Comparison of ENCODE assay signal across 8 cellular contexts in the genomic region with DNA sequence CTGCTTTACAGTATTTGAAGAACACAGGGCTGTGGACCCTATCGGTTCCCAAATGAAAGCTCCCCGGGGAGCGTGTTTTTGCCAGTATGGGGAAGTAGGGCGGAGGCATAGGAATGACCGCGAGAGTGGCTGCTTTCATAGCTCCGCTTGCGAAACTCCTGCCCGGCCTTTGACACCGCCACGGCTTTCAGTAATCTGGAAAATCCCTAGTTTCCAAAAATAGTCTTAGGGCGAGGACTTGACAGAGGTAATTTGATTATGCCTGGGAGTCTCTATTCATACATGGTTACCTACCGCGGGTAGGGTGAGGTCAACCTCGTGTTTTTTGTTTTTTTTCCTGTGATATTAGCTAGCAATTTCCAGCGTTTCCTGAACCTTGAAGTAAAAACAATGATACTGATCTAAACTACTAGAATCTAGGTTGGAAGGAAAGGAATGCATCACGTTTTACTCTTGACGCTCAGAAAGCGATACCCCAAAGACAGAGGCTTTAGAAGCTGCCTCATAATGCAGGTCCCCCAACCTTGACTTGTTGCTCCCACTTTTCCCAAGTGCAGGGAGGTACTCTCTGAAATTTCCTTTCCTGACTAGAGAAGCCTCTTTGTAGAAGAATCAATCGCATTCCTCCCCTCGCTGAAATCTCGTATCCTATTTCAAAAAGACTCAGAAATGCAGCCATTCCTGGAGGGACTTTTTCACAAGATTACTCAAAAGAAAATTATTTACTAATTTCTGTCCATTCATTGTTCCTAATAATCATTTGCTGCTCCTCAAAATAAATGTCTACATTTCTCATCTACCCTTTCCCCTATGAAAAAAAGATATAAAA. TPM values are rescaled to one million over a fixed set of nuclear protein-coding genes. Genes with fewer than 3 reads are reported as not detected.
DNase-seq lines count a peak whose midpoint lies in the region; ATAC-seq, FAIRE-seq and TF ChIP-seq lines count a peak whose summit lies in the region.

No MANE protein-coding gene starts in this region.

- peak overlapping the region; percentile 97 for H2BK5ac ChIP-seq in neuronal stem cell (ENCODE audit: low read length)

- CTCF ChIA-PET in Caco-2 (lab: Charles Lee), result interaction anchor here (1.0 to 2.2 kb wide), 3 partner anchors 14 to 72 kb away, joined by 3 to 12 read pairs (median 5); no protein-coding TSS in a partner anchor

- H3K27ac ChIP-seq in neuronal stem cell (replicated peaks; ENCODE audit: low read length), result peak overlapping the region; percentile 85

- H4K8ac ChIP-seq in neuronal stem cell (ENCODE audit: low read depth, low read length), result no peak overlapping the region

- peak overlapping the region; percentile 94 for H3K9ac ChIP-seq in neuronal stem cell (ENCODE audit: low read depth, low read length, poor library complexity)

- peak; percentile 83 to 87 for DNase-seq in Caco-2
- peak; percentile 83 for DNase-seq in NOMO-1 treated with dmso at 0.1 percent for 144 hours (lab: John Stamatoyannopoulos, UW; ENCODE audit: unreplicated experiment)
- no peak for DNase-seq in activated T-helper 2 cell treated with anti-CD3 and anti-CD28 coated beads, Interferon-gamma antibody, Interleukin-2, Interleukin-4, amounts not matched to agents 10 μg/mL and 5 μg/mL and 100 μg/mL, durations not matched to agents 14 hours and 24 hours and 36 hours (ENCODE audit: low spot score)
- peak; percentile 40 to 58 for DNase-seq in frontal cortex (ENCODE audit: low spot score in 2 of 2)
- DNase-seq in neuronal stem cell (ENCODE audit: low spot score), result no peak
- no peak for DNase-seq in type B pancreatic cell (ENCODE audit: extremely low spot score, unreplicated experiment)

- H3K4me1 ChIP-seq in Caco-2 (peaks cover 35% of the 10 kb centered on the region), neuronal stem cell (ENCODE audit: control insufficient read depth in 2 of 2, insufficient read depth in 1 of 2, low read depth in 1 of 2, low read length in 2 of 2) (peaks cover 6 to 32% of the 10 kb centered on the region in 2 donors)

- no peaks in the 10 kb centered on the region for H3K27me3 ChIP-seq in Caco-2 (replicated peaks; ENCODE audit: control insufficient read depth, insufficient read depth, low read length)
- no peaks in the 10 kb centered on the region for H3K27me3 ChIP-seq in neuronal stem cell (ENCODE audit: control insufficient read depth in 3 of 3, insufficient read depth in 3 of 3, low read depth in 1 of 3, low read length in 3 of 3)

- TSS peak; percentile 84 for BruUV-seq in Caco-2 (replicated peaks; lab: Mats Ljungman, UMichigan)

- H3K4me3 ChIP-seq in Caco-2 (ENCODE audit: low read depth, low read length) (peak overlapping the region; percentile 98), neuronal stem cell (ENCODE audit: low read length in 2 of 2) (peak overlapping the region; percentile 90 to 97)

- FAIRE-seq in frontal cortex (lab: Jason Lieb, UNC), result no peak

- H3K14ac ChIP-seq in neuronal stem cell (ENCODE audit: low read length), result peak overlapping the region; percentile 95

- H3K23ac ChIP-seq in neuronal stem cell (ENCODE audit: low read depth, low read length, poor library complexity), result no peak overlapping the region

- H3K9me3 Mint-ChIP-seq in Caco-2 (ENCODE audit: unreplicated experiment) (no peaks in the 10 kb centered on the region), type B pancreatic cell (no peaks in the 10 kb centered on the region)
- no peaks in the 10 kb centered on the region for H3K9me3 Mint-ChIP-seq in activated T-helper 2 cell treated with anti-CD3 and anti-CD28 coated beads, Interferon-gamma antibody, Interleukin-2, Interleukin-4, amounts not matched to agents 10 μg/mL and 5 μg/mL and 100 μg/mL, durations not matched to agents 14 hours and 24 hours and 36 hours

- intact Hi-C loops in Caco-2 (cut with micrococcal nuclease; ENCODE audit: unreplicated experiment), result loop anchor here (1.0 to 2.0 kb wide), 3 partner anchors 14 to 78 kb away; no protein-coding TSS in a partner anchor
- intact Hi-C loops in activated T-helper 2 cell treated with anti-CD3 and anti-CD28 coated beads, Interferon-gamma antibody, Interleukin-2, Interleukin-4, amounts not matched to agents 10 μg/mL and 5 μg/mL and 100 μg/mL, durations not matched to agents 14 hours and 24 hours and 36 hours (cut with micrococcal nuclease), result loop anchor here (1.0 to 5.0 kb wide), 7 partner anchors 14 to 1309 kb away; a partner anchor contains a TSS

- TF ChIP-seq CTCF in Caco-2 (IDR thresholded peaks at IDR 0.05; ENCODE audit: insufficient read depth in 1 of 2, low read depth in 1 of 2, low read length in 1 of 2, severe bottlenecking in 1 of 2, unreplicated experiment in 1 of 2) (no peak), type B pancreatic cell (conservative IDR thresholded peaks at IDR 0.05) (no peak)

- ATAC-seq in GM19397 (IDR thresholded peaks at IDR 0.05; ENCODE audit: unreplicated experiment) (peak; percentile 30), HG03469 (IDR thresholded peaks at IDR 0.05; ENCODE audit: unreplicated experiment) (peak; percentile 16)

- H3K4me1 Mint-ChIP-seq in Caco-2 (ENCODE audit: low read depth, unreplicated experiment) (peaks cover 10% of the 10 kb centered on the region), type B pancreatic cell (ENCODE audit: unreplicated experiment) (peaks cover 29% of the 10 kb centered on the region)
- H3K4me1 Mint-ChIP-seq in activated T-helper 2 cell treated with anti-CD3 and anti-CD28 coated beads, Interferon-gamma antibody, Interleukin-2, Interleukin-4, amounts not matched to agents 10 μg/mL and 5 μg/mL and 100 μg/mL, durations not matched to agents 14 hours and 24 hours and 36 hours (ENCODE audit: low read depth), result peaks cover 45% of the 10 kb centered on the region

- H3K4me2 ChIP-seq in neuronal stem cell (ENCODE audit: insufficient read depth, low read length, poor library complexity, severe bottlenecking), result peak overlapping the region; percentile 73

- H3K79me1 ChIP-seq in neuronal stem cell (ENCODE audit: low read depth, low read length), result no peaks in the 10 kb centered on the region

- H3K36me3 ChIP-seq in Caco-2 (ENCODE audit: control insufficient read depth, insufficient read depth, low read length) (peaks cover 8% of the 10 kb centered on the region), neuronal stem cell (replicated peaks in 1 of 2; ENCODE audit: control insufficient read depth in 2 of 2, insufficient read depth in 2 of 2, low read length in 2 of 2) (peaks cover 7 to 38% of the 10 kb centered on the region in 2 donors)

- H3K4ac ChIP-seq in neuronal stem cell (ENCODE audit: low read length), result peak overlapping the region; percentile 81

- no CpG with 5 or more reads among the region's 22 CpGs for WGBS in neuronal stem cell (ENCODE audit: extremely low coverage in 2 of 2, insufficient read length in 2 of 2, insufficient replicate concordance in 1 of 2), 2 donors

- H2AK5ac ChIP-seq in neuronal stem cell (ENCODE audit: low read depth, low read length), result peak overlapping the region; percentile 95

- no peak overlapping the region for H2BK12ac ChIP-seq in neuronal stem cell (ENCODE audit: low read length)

- peak overlapping the region; percentile 81 for H2AFZ ChIP-seq in neuronal stem cell (ENCODE audit: low read length)

- peak overlapping the region; percentile 77 for H4K91ac ChIP-seq in neuronal stem cell (ENCODE audit: low read depth, low read length, poor library complexity)

- H3K27me3 Mint-ChIP-seq in Caco-2 (ENCODE audit: insufficient read depth, unreplicated experiment) (no peaks in the 10 kb centered on the region), type B pancreatic cell (no peaks in the 10 kb centered on the region)
- no peaks in the 10 kb centered on the region for H3K27me3 Mint-ChIP-seq in activated T-helper 2 cell treated with anti-CD3 and anti-CD28 coated beads, Interferon-gamma antibody, Interleukin-2, Interleukin-4, amounts not matched to agents 10 μg/mL and 5 μg/mL and 100 μg/mL, durations not matched to agents 14 hours and 24 hours and 36 hours (ENCODE audit: low read depth)

- no peak overlapping the region for H3K18ac ChIP-seq in neuronal stem cell (ENCODE audit: low read length)

- H2BK15ac ChIP-seq in neuronal stem cell (ENCODE audit: low read length), result peak overlapping the region; percentile 68

- H3K4me3 Mint-ChIP-seq in Caco-2 (ENCODE audit: unreplicated experiment), result peak overlapping the region; percentile 92
- peak overlapping the region; percentile 99 for H3K4me3 Mint-ChIP-seq in activated T-helper 2 cell treated with anti-CD3 and anti-CD28 coated beads, Interferon-gamma antibody, Interleukin-2, Interleukin-4, amounts not matched to agents 10 μg/mL and 5 μg/mL and 100 μg/mL, durations not matched to agents 14 hours and 24 hours and 36 hours (ENCODE audit: low read depth)
- peak overlapping the region; percentile 98 for H3K4me3 Mint-ChIP-seq in type B pancreatic cell

- H2BK120ac ChIP-seq in neuronal stem cell (ENCODE audit: low read depth, low read length), result peak overlapping the region; percentile 82

- H3K27ac Mint-ChIP-seq in Caco-2 (ENCODE audit: unreplicated experiment) (peak overlapping the region; percentile 96), type B pancreatic cell (peak overlapping the region; percentile 99)
- H3K27ac Mint-ChIP-seq in activated T-helper 2 cell treated with anti-CD3 and anti-CD28 coated beads, Interferon-gamma antibody, Interleukin-2, Interleukin-4, amounts not matched to agents 10 μg/mL and 5 μg/mL and 100 μg/mL, durations not matched to agents 14 hours and 24 hours and 36 hours, result peak overlapping the region; percentile 98

- H3K36me3 Mint-ChIP-seq in Caco-2 (ENCODE audit: insufficient read depth, unreplicated experiment), result peaks cover 54% of the 10 kb centered on the region
- H3K36me3 Mint-ChIP-seq in activated T-helper 2 cell treated with anti-CD3 and anti-CD28 coated beads, Interferon-gamma antibody, Interleukin-2, Interleukin-4, amounts not matched to agents 10 μg/mL and 5 μg/mL and 100 μg/mL, durations not matched to agents 14 hours and 24 hours and 36 hours (ENCODE audit: low read depth), result peaks cover 53% of the 10 kb centered on the region
- H3K36me3 Mint-ChIP-seq in type B pancreatic cell, result peaks cover 33% of the 10 kb centered on the region

- POLR2A ChIA-PET in Caco-2 (lab: Charles Lee), result interaction anchor here (0.6 to 3.6 kb wide), 9 partner anchors 8 to 606 kb away, joined by 3 to 153 read pairs (median 4); a partner anchor contains a TSS

- no peaks in the 10 kb centered on the region for H3K9me3 ChIP-seq in Caco-2
- no peaks in the 10 kb centered on the region for H3K9me3 ChIP-seq in neuronal stem cell (replicated peaks in 1 of 2; ENCODE audit: control insufficient read depth in 2 of 2, insufficient read depth in 1 of 2, low read depth in 1 of 2, low read length in 2 of 2)

RNA-seq across cellular contexts. Expression of a gene that starts 0.9 kb away (rescaled TPM):
- 108 and 114 TPM in 2 replicates for total RNA-seq in Caco-2 (2022)
- 160 and 167 TPM in 2 replicates for total RNA-seq in activated T-helper 2 cell treated with anti-CD3 and anti-CD28 coated beads, Interferon-gamma antibody, Interleukin-2, Interleukin-4, amounts not matched to agents 10 μg/mL and 5 μg/mL and 100 μg/mL, durations not matched to agents 14 hours and 24 hours and 36 hours
- total RNA-seq in frontal cortex, result 64.4 TPM
- 75.0 TPM for polyA plus RNA-seq in neuronal stem cell (2013, experiment 1 of 2)
- polyA plus RNA-seq in neuronal stem cell (2013, experiment 2 of 2), result 76.2 TPM
- total RNA-seq in type B pancreatic cell (ENCODE audit: low replicate concordance), result 145 and 233 TPM in 2 replicates

Comparison
In these comparisons a context has a peak if more than half of its experiments do, and no peak if none do; other contexts are left out.
1. DNase-seq: peak in Caco-2 (2 of 2), NOMO-1 treated with dmso at 0.1 percent for 144 hours (single experiment) and frontal cortex (2 of 2); none in activated T-helper 2 cell treated with anti-CD3 and anti-CD28 coated beads, Interferon-gamma antibody, Interleukin-2, Interleukin-4, amounts not matched to agents 10 μg/mL and 5 μg/mL and 100 μg/mL, durations not matched to agents 14 hours and 24 hours and 36 hours (single experiment), neuronal stem cell (single experiment) and type B pancreatic cell (single experiment).
2. Peak in every context shown above with its lines, with median percentiles within 50 percentile points of each other: H3K27ac Mint-ChIP-seq and H3K4me3 Mint-ChIP-seq.